ENCODE assay signal across 14 cellular contexts in genomic region chr22:46514592-46515207, GRCh38. TPM values are rescaled to one million over a fixed set of nuclear protein-coding genes. Genes with fewer than 3 reads are reported as not detected.
DNase-seq lines count a peak whose midpoint lies in the region; ATAC-seq and TF ChIP-seq lines count a peak whose summit lies in the region.
"Had no signal": no experiment of that assay in that cellular context is flagged by ENCODE, and none has a peak within 500 bp of the region (broad histone marks: within the 10 kb centered on the region; RNA-seq: fewer than 3 reads in every experiment).

No MANE protein-coding gene starts in this region.

- no peaks in the 10 kb centered on the region for H3K36me3 Mint-ChIP-seq in chondrocyte (ENCODE audit: low read depth)

- H3K27me3 Mint-ChIP-seq in chondrocyte (ENCODE audit: low read depth) = no peaks in the 10 kb centered on the region

- H3K27ac Mint-ChIP-seq in chondrocyte (ENCODE audit: unreplicated experiment) = peak overlapping the region; percentile 79
- H3K27ac Mint-ChIP-seq: activated CD4-positive, alpha-beta T cell treated with anti-CD3 and anti-CD28 coated beads, Interleukin-2, amount 10 ng/mL, durations not matched to agents 7 days and 5 days had no signal

- no peak overlapping the region for H3K4me3 Mint-ChIP-seq in chondrocyte (ENCODE audit: unreplicated experiment)
- H3K4me3 Mint-ChIP-seq: activated CD4-positive, alpha-beta T cell treated with anti-CD3 and anti-CD28 coated beads, Interleukin-2, amount 10 ng/mL, durations not matched to agents 7 days and 5 days had no signal

- ATAC-seq in left lung = peak; percentile 14
- ATAC-seq in HG02798 (IDR thresholded peaks at IDR 0.05; ENCODE audit: poor library complexity, unreplicated experiment) = no peak
- no peak for ATAC-seq in GM18868 (IDR thresholded peaks at IDR 0.05; ENCODE audit: unreplicated experiment)
- no peak for ATAC-seq in HG03571 (IDR thresholded peaks at IDR 0.05; ENCODE audit: unreplicated experiment)

- no peaks in the 10 kb centered on the region for H3K9me3 ChIP-seq in left lung
- H3K9me3 ChIP-seq: right atrium auricular region, tibial nerve had no signal

- TF ChIP-seq CTCF in chondrocyte (IDR thresholded peaks at IDR 0.05) (no peak), left lung (IDR thresholded peaks at IDR 0.05) (no peak)

- H3K4me3 ChIP-seq in left lung = no peak overlapping the region
- H3K4me3 ChIP-seq: coronary artery, right atrium auricular region, tibial nerve had no signal

- no peaks in the 10 kb centered on the region for H3K4me1 ChIP-seq in left lung
- H3K4me1 ChIP-seq: BE2C, right atrium auricular region, tibial nerve had no signal

- peaks cover 48% of the 10 kb centered on the region for H3K4me1 Mint-ChIP-seq in chondrocyte (ENCODE audit: low read depth)
- H3K4me1 Mint-ChIP-seq: activated CD4-positive, alpha-beta T cell treated with anti-CD3 and anti-CD28 coated beads, Interleukin-2, amount 10 ng/mL, durations not matched to agents 7 days and 5 days had no signal

- no peaks in the 10 kb centered on the region for H3K27me3 ChIP-seq in left lung
- H3K27me3 ChIP-seq: BE2C, right atrium auricular region had no signal

- DNase-seq in Caki2 (ENCODE audit: low read depth) (peak; percentile 81), NCI-H460 (ENCODE audit: extremely low read depth, low read depth) (peak; percentile 29), chondrocyte (ENCODE audit: low spot score) (no peak), left lung (peak in 1 of 2 donors; percentile 58), NCI-H2107 (lab: John Stamatoyannopoulos, UW) (no peak)
- DNase-seq: activated CD4-positive, alpha-beta T cell treated with anti-CD3 and anti-CD28 coated beads, Interleukin-2, amount 10 ng/mL, durations not matched to agents 7 days and 5 days; activated gamma-delta T cell; BE2C had no signal

- intact Hi-C loops in left lung (cut with DNase I) = no loop called here

- no peaks in the 10 kb centered on the region for H3K9me3 Mint-ChIP-seq in chondrocyte (ENCODE audit: low read depth)
- H3K9me3 Mint-ChIP-seq: activated CD4-positive, alpha-beta T cell treated with anti-CD3 and anti-CD28 coated beads, Interleukin-2, amount 10 ng/mL, durations not matched to agents 7 days and 5 days had no signal

- in situ Hi-C loops in Caki2 (cut with HindIII; ENCODE audit: low pct_unique_long_range_greater_than_20kb, low sequenced_read_pairs) = no loop called here

- no peak overlapping the region for H3K27ac ChIP-seq in left lung
- H3K27ac ChIP-seq: coronary artery, right atrium auricular region, tibial nerve had no signal

- no peaks in the 10 kb centered on the region for H3K36me3 ChIP-seq in left lung
- H3K36me3 ChIP-seq: BE2C, right atrium auricular region, tibial nerve had no signal

RNA-seq across cellular contexts. Expression of gene CELSR1, which starts 22.7 kb away (rescaled TPM):
- 94.1 and 98.7 TPM in 2 replicates for total RNA-seq in Caki2 (2014; rRNA removed; shearing (Covaris generic); ENCODE audit: low replicate concordance)
- 7.0 and 8.7 TPM in 2 replicates for total RNA-seq in NCI-H460 (2014; rRNA removed; shearing (Covaris generic))
- 6.7 and 11.9 TPM in 2 replicates for polyA plus RNA-seq in NCI-H460 (2014; cell fraction: nucleus; rRNA removed)
- 27.9 to 42.7 TPM (median 29.8 TPM) in 3 replicates for total RNA-seq in chondrocyte
- 10 to 100 TPM; 36.3 to 59.8 TPM for total RNA-seq in left lung

Comparison
In these comparisons a context has a peak if more than half of its experiments do, and no peak if none do; other contexts are left out.
1. DNase-seq: peak in Caki2 (single experiment) and NCI-H460 (single experiment); none in chondrocyte (single experiment) and NCI-H2107 (single experiment).